In the genomic region with DNA sequence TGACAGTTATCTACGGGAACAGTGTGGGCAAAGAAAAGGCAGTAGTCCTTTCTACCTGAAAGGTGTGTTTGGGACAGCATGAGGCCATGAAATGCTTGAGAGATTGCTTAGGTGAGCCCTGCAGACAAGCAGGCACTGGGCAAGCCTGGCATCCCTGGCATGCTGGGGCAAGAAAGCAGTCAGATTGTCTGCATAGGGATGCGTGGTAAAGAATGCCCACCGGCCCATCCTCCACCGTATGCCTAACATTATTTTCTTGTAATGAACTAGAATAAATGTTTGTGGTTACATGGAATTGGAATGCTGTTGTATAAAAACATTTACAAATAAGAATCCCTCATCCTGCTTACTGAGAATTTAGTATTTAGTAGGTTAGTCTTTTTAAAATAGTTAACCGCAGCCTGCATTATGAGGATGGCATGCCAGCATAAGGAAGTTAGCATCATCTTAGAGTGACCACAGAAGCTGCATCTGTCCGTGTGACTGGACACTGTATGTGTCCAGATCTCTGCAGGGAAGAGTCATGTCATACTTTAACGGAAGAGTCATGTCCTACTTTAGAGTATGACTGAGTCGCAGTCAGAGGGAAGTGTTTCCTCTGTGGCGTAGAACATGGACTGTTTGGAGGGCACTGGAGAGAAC, we compare ENCODE assay signal across 19 cellular contexts. TPM values are rescaled to one million over a fixed set of nuclear protein-coding genes. Genes with fewer than 3 reads are reported as not detected.
DNase-seq lines count a peak whose midpoint lies in the region; FAIRE-seq and TF ChIP-seq lines count a peak whose summit lies in the region.
"Had no signal": no experiment of that assay in that cellular context is flagged by ENCODE, and none has a peak within 500 bp of the region (broad histone marks: within the 10 kb centered on the region; RNA-seq: fewer than 3 reads in every experiment).

No MANE protein-coding gene starts in this region.

- H3K27ac Mint-ChIP-seq in activated naive CD4-positive, alpha-beta T cell treated with anti-CD3 and anti-CD28 coated beads for 36 hours: no peak overlapping the region
- H3K27ac Mint-ChIP-seq: activated CD4-positive, alpha-beta T cell treated with anti-CD3 and anti-CD28 coated beads, Interleukin-2, amount 10 ng/mL, durations not matched to agents 7 days and 5 days; neural progenitor cell had no signal

- CTCF ChIA-PET in activated naive CD4-positive, alpha-beta T cell treated with anti-CD3 and anti-CD28 coated beads for 36 hours (lab: Charles Lee): interaction anchor here (1.5 kb wide), 1 partner anchor 10 kb away, joined by 5 read pairs; no protein-coding TSS in a partner anchor

- intact Hi-C loops in activated naive CD4-positive, alpha-beta T cell treated with anti-CD3 and anti-CD28 coated beads for 36 hours (cut with micrococcal nuclease): no loop called here

- FAIRE-seq in RCC 7860 (lab: Jason Lieb, UNC): no peak
- FAIRE-seq: GM19239 had no signal

- DNase-seq in EH (ENCODE audit: low read depth): peak; percentile 95
- DNase-seq in RCC 7860 (ENCODE audit: low spot score): peak; percentile 63
- DNase-seq in choroid plexus epithelial cell (ENCODE audit: low read depth): peak; percentile 43
- DNase-seq in myocyte (ENCODE audit: low read depth): peak; percentile 95
- no peak for DNase-seq in GM03348 (ENCODE audit: low spot score)
- DNase-seq in amygdala (lab: John Stamatoyannopoulos, UW): no peak
- DNase-seq in activated CD4-positive, alpha-beta T cell treated with anti-CD3 and anti-CD28 coated beads, Interleukin-2, amount 50 U/mL, for 4 hours: no peak
- DNase-seq in activated naive CD4-positive, alpha-beta T cell treated with anti-CD3 and anti-CD28 coated beads for 36 hours: no peak
- DNase-seq: activated CD4-positive, alpha-beta T cell treated with anti-CD3 and anti-CD28 coated beads, Interleukin-2, amount 10 ng/mL, durations not matched to agents 7 days and 5 days; aorta; effector CD8-positive, alpha-beta T cell; NCI-H1694 treated with DMSO at 0.1 percent for 48 hours; NCI-H526; stimulated activated naive CD4-positive, alpha-beta T cell treated with Interleukin-2 at 50 U/mL for 16 hours had no signal

- H3K4me3 ChIP-seq in choroid plexus epithelial cell (ENCODE audit: low read depth, low read length): no peak overlapping the region
- H3K4me3 ChIP-seq: neural progenitor cell, sigmoid colon, vagina had no signal

- H3K9me3 Mint-ChIP-seq in activated naive CD4-positive, alpha-beta T cell treated with anti-CD3 and anti-CD28 coated beads for 36 hours: no peaks in the 10 kb centered on the region
- H3K9me3 Mint-ChIP-seq: activated CD4-positive, alpha-beta T cell treated with anti-CD3 and anti-CD28 coated beads, Interleukin-2, amount 10 ng/mL, durations not matched to agents 7 days and 5 days; CD14-positive monocyte; neural progenitor cell had no signal

- H3K27me3 Mint-ChIP-seq in activated naive CD4-positive, alpha-beta T cell treated with anti-CD3 and anti-CD28 coated beads for 36 hours (ENCODE audit: low read depth): no peaks in the 10 kb centered on the region
- H3K27me3 Mint-ChIP-seq: activated CD4-positive, alpha-beta T cell treated with anti-CD3 and anti-CD28 coated beads, Interleukin-2, amount 10 ng/mL, durations not matched to agents 7 days and 5 days had no signal

- H3K4me3 Mint-ChIP-seq in activated naive CD4-positive, alpha-beta T cell treated with anti-CD3 and anti-CD28 coated beads for 36 hours: no peak overlapping the region
- H3K4me3 Mint-ChIP-seq: activated CD4-positive, alpha-beta T cell treated with anti-CD3 and anti-CD28 coated beads, Interleukin-2, amount 10 ng/mL, durations not matched to agents 7 days and 5 days; CD14-positive monocyte; neural progenitor cell had no signal

- peaks cover 3% of the 10 kb centered on the region for H3K36me3 Mint-ChIP-seq in activated naive CD4-positive, alpha-beta T cell treated with anti-CD3 and anti-CD28 coated beads for 36 hours (ENCODE audit: low read depth)

- TF ChIP-seq CTCF in choroid plexus epithelial cell (conservative IDR thresholded peaks at IDR 0.05; ENCODE audit: low read depth, low read length): no peak

- H3K4me1 Mint-ChIP-seq in activated naive CD4-positive, alpha-beta T cell treated with anti-CD3 and anti-CD28 coated beads for 36 hours (ENCODE audit: low read depth): no peaks in the 10 kb centered on the region
- H3K4me1 Mint-ChIP-seq: CD14-positive monocyte, neural progenitor cell had no signal

RNA-seq across cellular contexts. Expression of a gene that starts 18.9 kb away (rescaled TPM):
- 2.2 and 8.7 TPM in 2 replicates for total RNA-seq in myocyte
- 2.8 TPM for polyA plus RNA-seq in myocyte (2012)
- 1 to 10 TPM; 4.2 to 4.5 TPM for total RNA-seq in activated naive CD4-positive, alpha-beta T cell treated with anti-CD3 and anti-CD28 coated beads for 36 hours

RNA-seq across cellular contexts. Expression of a gene that starts 19.0 kb away (rescaled TPM):
- 17.5 and 21.6 TPM in 2 replicates for total RNA-seq in myocyte
- polyA plus RNA-seq in myocyte (2012): 6.6 TPM
- total RNA-seq in activated naive CD4-positive, alpha-beta T cell treated with anti-CD3 and anti-CD28 coated beads for 36 hours: 10 to 100 TPM; 42.3 to 42.4 TPM

Comparison
In these comparisons a context has a peak if more than half of its experiments do, and no peak if none do; other contexts are left out.
1. DNase-seq: peak in EH (single experiment), RCC 7860 (single experiment), choroid plexus epithelial cell (single experiment) and myocyte (single experiment); none in GM03348 (single experiment), amygdala (0 of 56), activated CD4-positive, alpha-beta T cell treated with anti-CD3 and anti-CD28 coated beads, Interleukin-2, amount 50 U/mL, for 4 hours (0 of 2) and activated naive CD4-positive, alpha-beta T cell treated with anti-CD3 and anti-CD28 coated beads for 36 hours (single experiment).